27 cellular contexts compared by ENCODE assay signal in genomic region chr1:119541389-119541788, GRCh38. TPM values are rescaled to one million over a fixed set of nuclear protein-coding genes. Genes with fewer than 3 reads are reported as not detected.
"Had no signal": no experiment of that assay in that cellular context is flagged by ENCODE, and none has a peak within 500 bp of the region (broad histone marks: within the 10 kb centered on the region; RNA-seq: fewer than 3 reads in every experiment).

No MANE protein-coding gene starts in this region.

- DNase-seq: activated B cell treated with CpG ODN at 0.5 μM for 24 hours; activated CD4-positive, alpha-beta memory T cell treated with anti-CD3 and anti-CD28 coated beads for 36 hours; activated CD4-positive, alpha-beta T cell treated with anti-CD3 and anti-CD28 coated beads for 1 hour; activated CD4-positive, alpha-beta T cell treated with anti-CD3 and anti-CD28 coated beads, Interleukin-2, amount 10 ng/mL, durations not matched to agents 24 days and 14 days; activated CD8-positive, alpha-beta memory T cell treated with anti-CD3 and anti-CD28 coated beads for 24 hours; activated effector memory CD4-positive, alpha-beta T cell treated with anti-CD3 and anti-CD28 coated beads, Interleukin-2, amount 50 U/mL, for 16 hours; activated naive CD4-positive, alpha-beta T cell treated with Interleukin-2 at 50 U/mL for 16 hours; activated naive CD8-positive, alpha-beta T cell treated with anti-CD3 and anti-CD28 coated beads, Interleukin-2, amount 50 U/mL, for 24 hours; activated T-cell treated with anti-CD3 and anti-CD28 coated beads, Interleukin-2, amount 50 U/mL, for 4 hours; amygdala; brain microvascular endothelial cell; Karpas-422; NCI-H1105 treated with DMSO at 0.1 percent for 48 hours; NCI-H1436 treated with DMSO at 0.1 percent for 48 hours; NCI-H1930; NCI-H2171; NCI-H345; NCI-H510A; NCI-H526 treated with DMSO at 0.1 percent for 48 hours; NK-92 treated with Interleukin-12 subunit alpha and Interleukin-12 subunit beta, amount 100 ng/mL, for 24 hours; OCI-M1; SHP77 treated with DMSO at 0.1 percent for 48 hours; T-helper 17 cell; T-helper 9 cell had no signal

- H3K4me3 ChIP-seq: K562 had no signal

- H3K36me3 ChIP-seq: brain microvascular endothelial cell had no signal

- H3K27ac ChIP-seq: brain microvascular endothelial cell had no signal

- ATAC-seq: activated naive CD4-positive, alpha-beta T cell treated with anti-CD3 and anti-CD28 coated beads, Interleukin-2, amount 50 U/mL, for 72 hours; activated naive CD8-positive, alpha-beta T cell treated with anti-CD3 and anti-CD28 coated beads, Interleukin-2, amount 50 U/mL, for 24 hours; activated T-cell treated with anti-CD3 and anti-CD28 coated beads, Interleukin-2, amount 50 U/mL, for 4 hours; K562; T-helper 17 cell had no signal

- H3K27me3 ChIP-seq: brain microvascular endothelial cell had no signal

RNA-seq across cellular contexts. Expression of gene HSD3B1, which starts 34.4 kb away (rescaled TPM):
- total RNA-seq: activated B cell treated with CpG ODN at 0.5 μM for 24 hours; activated CD4-positive, alpha-beta memory T cell treated with anti-CD3 and anti-CD28 coated beads for 36 hours; activated CD4-positive, alpha-beta T cell treated with anti-CD3 and anti-CD28 coated beads, Interleukin-2, amount 10 ng/mL, durations not matched to agents 24 days and 14 days; activated naive CD4-positive, alpha-beta T cell treated with anti-CD3 and anti-CD28 coated beads, Interleukin-2, amount 50 U/mL, for 72 hours; activated T-cell treated with anti-CD3 and anti-CD28 coated beads, Interleukin-2, amount 50 U/mL, for 4 hours; cardiac septum; K562; T-helper 17 cell had no signal
- polyA plus RNA-seq: K562 had no signal
